Comparison of ENCODE assay signal across 1 cellular context in the genomic region with DNA sequence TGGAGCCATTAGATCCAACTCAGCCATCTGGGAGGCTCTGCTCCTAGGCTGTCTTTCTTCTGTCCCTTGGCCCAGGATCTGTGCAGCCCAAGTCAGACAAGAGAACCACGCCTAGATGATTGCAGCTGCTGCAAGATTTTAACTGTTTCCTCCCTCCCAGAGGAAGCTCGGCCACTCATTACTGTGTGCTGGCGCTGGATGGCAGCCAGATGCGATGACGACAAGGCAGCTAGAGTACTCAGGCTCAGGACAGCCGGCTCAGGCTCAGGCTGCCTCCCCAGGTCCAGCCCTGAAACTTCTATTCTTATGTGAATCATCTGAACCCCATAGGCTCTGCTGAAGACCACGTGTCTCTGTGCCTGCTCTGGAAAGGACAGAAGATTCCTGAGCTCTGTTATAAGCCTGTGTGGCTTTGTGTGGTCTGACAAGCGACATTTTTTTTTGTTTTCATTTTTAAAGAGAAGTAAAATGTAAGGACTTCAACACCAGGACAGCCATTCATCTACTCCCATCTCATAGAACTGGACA.
TF ChIP-seq lines count a peak whose summit lies in the region.

No MANE protein-coding gene starts in this region.

TF ChIP-seq in HCT116, 20 proteins besides CTCF, POLR2A, EP300 and RAD21 (continued from another document):
- TF ChIP-seq CBX3 (IDR thresholded peaks at IDR 0.05; ENCODE audit: low read depth), result peak; percentile 16; the same call in 1 of the 2 replicates
- TF ChIP-seq YY1 (IDR thresholded peaks at IDR 0.05; ENCODE audit: extremely low read depth, insufficient replicate concordance, low read depth, low read length), result no peak
- TF ChIP-seq TCF7L2 (IDR thresholded peaks at IDR 0.05; ENCODE audit: borderline replicate concordance, extremely low read depth, insufficient read depth, insufficient read length), result peak; percentile 54
- no peak; the same call in 1 of the 2 replicates for TF ChIP-seq SIN3A (IDR thresholded peaks at IDR 0.05; ENCODE audit: low read depth)
- no peak for TF ChIP-seq EZH2 (IDR thresholded peaks at IDR 0.05)
- TF ChIP-seq SRF (IDR thresholded peaks at IDR 0.05; ENCODE audit: low read depth), result no peak
- TF ChIP-seq CEBPB (IDR thresholded peaks at IDR 0.05; ENCODE audit: low read depth), result peak; percentile 69
